ENCODE assay signal across 1 cellular context in the genomic region with DNA sequence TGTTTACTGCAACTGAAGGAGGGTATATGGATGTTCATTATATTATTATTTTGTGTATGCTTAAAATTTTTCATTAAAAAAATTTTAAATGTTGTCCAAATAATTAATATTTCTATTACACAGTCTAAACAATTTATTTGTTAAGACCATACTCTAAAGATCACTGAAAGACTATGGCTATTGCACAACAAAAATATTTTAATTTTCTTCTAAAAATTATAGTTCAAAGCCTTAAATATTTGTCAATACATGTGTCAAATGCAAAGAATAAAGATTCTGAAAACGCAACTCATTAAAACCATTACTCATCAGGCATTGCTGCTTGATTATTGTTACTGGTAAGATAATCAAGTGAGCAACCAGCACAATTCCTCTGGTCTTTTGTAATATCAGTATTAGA.
TF ChIP-seq lines count a peak whose summit lies in the region.

No MANE protein-coding gene starts in this region.

TF ChIP-seq in GM12878, 131 proteins besides CTCF, POLR2A, EP300 and RAD21 (continued from another document):
- TF ChIP-seq ZNF217 (IDR thresholded peaks at IDR 0.05) (no peak), SP1 (IDR thresholded peaks at IDR 0.05; ENCODE audit: low read depth, low read length) (no peak), ZNF24 (IDR thresholded peaks at IDR 0.05) (no peak), NFIC (IDR thresholded peaks at IDR 0.05; ENCODE audit: low read depth, low read length) (no peak), SUZ12 (IDR thresholded peaks at IDR 0.05; ENCODE audit: unreplicated experiment) (no peak), ZBED1 (IDR thresholded peaks at IDR 0.05; ENCODE audit: borderline replicate concordance) (no peak), EGR1 (IDR thresholded peaks at IDR 0.05; ENCODE audit: borderline replicate concordance in 1 of 2, low read depth in 2 of 2, low read length in 2 of 2) (no peak), RCOR1 (conservative IDR thresholded peaks at IDR 0.05; ENCODE audit: low read depth, low read length) (no peak)
- TF ChIP-seq, protein P1, sequence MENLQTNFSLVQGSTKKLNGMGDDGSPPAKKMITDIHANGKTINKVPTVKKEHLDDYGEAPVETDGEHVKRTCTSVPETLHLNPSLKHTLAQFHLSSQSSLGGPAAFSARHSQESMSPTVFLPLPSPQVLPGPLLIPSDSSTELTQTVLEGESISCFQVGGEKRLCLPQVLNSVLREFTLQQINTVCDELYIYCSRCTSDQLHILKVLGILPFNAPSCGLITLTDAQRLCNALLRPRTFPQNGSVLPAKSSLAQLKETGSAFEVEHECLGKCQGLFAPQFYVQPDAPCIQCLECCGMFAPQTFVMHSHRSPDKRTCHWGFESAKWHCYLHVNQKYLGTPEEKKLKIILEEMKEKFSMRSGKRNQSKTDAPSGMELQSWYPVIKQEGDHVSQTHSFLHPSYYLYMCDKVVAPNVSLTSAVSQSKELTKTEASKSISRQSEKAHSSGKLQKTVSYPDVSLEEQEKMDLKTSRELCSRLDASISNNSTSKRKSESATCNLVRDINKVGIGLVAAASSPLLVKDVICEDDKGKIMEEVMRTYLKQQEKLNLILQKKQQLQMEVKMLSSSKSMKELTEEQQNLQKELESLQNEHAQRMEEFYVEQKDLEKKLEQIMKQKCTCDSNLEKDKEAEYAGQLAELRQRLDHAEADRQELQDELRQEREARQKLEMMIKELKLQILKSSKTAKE (IDR thresholded peaks at IDR 0.05; ENCODE audit: low read depth, poor library complexity, severe bottlenecking): no peak
- TF ChIP-seq, protein P2, sequence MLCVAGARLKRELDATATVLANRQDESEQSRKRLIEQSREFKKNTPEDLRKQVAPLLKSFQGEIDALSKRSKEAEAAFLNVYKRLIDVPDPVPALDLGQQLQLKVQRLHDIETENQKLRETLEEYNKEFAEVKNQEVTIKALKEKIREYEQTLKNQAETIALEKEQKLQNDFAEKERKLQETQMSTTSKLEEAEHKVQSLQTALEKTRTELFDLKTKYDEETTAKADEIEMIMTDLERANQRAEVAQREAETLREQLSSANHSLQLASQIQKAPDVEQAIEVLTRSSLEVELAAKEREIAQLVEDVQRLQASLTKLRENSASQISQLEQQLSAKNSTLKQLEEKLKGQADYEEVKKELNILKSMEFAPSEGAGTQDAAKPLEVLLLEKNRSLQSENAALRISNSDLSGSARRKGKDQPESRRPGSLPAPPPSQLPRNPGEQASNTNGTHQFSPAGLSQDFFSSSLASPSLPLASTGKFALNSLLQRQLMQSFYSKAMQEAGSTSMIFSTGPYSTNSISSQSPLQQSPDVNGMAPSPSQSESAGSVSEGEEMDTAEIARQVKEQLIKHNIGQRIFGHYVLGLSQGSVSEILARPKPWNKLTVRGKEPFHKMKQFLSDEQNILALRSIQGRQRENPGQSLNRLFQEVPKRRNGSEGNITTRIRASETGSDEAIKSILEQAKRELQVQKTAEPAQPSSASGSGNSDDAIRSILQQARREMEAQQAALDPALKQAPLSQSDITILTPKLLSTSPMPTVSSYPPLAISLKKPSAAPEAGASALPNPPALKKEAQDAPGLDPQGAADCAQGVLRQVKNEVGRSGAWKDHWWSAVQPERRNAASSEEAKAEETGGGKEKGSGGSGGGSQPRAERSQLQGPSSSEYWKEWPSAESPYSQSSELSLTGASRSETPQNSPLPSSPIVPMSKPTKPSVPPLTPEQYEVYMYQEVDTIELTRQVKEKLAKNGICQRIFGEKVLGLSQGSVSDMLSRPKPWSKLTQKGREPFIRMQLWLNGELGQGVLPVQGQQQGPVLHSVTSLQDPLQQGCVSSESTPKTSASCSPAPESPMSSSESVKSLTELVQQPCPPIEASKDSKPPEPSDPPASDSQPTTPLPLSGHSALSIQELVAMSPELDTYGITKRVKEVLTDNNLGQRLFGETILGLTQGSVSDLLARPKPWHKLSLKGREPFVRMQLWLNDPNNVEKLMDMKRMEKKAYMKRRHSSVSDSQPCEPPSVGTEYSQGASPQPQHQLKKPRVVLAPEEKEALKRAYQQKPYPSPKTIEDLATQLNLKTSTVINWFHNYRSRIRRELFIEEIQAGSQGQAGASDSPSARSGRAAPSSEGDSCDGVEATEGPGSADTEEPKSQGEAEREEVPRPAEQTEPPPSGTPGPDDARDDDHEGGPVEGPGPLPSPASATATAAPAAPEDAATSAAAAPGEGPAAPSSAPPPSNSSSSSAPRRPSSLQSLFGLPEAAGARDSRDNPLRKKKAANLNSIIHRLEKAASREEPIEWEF (IDR thresholded peaks at IDR 0.05; ENCODE audit: insufficient replicate concordance, low read depth, low read length): no peak
